ENCODE assay signal across 6 cellular contexts in the genomic region with DNA sequence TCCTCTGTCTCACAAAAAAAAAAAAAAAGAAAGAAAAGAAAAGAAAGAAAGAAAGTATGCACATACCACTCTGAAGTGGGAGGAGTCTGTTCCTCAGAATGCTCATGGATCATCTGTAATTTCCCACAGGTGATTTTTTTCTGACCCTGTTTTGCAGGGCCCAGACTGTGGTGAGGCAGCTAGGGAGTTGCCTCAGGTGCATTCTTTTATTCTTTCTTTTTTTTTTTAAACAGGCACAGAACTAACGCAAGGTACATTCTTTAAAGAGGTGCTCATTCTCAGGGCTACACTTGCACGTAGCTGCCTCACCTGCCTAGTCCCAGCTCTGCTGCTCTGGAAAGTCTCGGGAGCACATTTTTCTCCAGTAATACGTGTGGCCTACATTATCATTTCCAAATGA. TPM values are rescaled to one million over a fixed set of nuclear protein-coding genes. Genes with fewer than 3 reads are reported as not detected.
"Had no signal": no experiment of that assay in that cellular context is flagged by ENCODE, and none has a peak within 500 bp of the region (broad histone marks: within the 10 kb centered on the region; RNA-seq: fewer than 3 reads in every experiment).

No MANE protein-coding gene starts in this region.

RNA-seq across cellular contexts. Expression of a gene that starts 36.6 kb away (rescaled TPM):
- total RNA-seq: activated CD4-positive, alpha-beta memory T cell treated with anti-CD3 and anti-CD28 coated beads, Interleukin-2, amount 10 ng/mL, durations not matched to agents 7 days and 5 days; activated CD4-positive, alpha-beta T cell treated with anti-CD3 and anti-CD28 coated beads for 36 hours; activated CD8-positive, alpha-beta memory T cell treated with anti-CD3 and anti-CD28 coated beads for 36 hours; activated naive CD4-positive, alpha-beta T cell treated with anti-CD3 and anti-CD28 coated beads for 36 hours; activated T-helper 17 cell treated with anti-CD3 and anti-CD28 coated beads, Interleukin-2, amount 50 U/mL, for 72 hours; T-helper 2 cell treated with Interferon-gamma antibody and Interleukin-4, amounts not matched to agents 100 ng/mL and 5 ng/mL, for 36 hours had no signal

RNA-seq across cellular contexts. Expression of a gene that starts 47.0 kb away (rescaled TPM):
- total RNA-seq: T-helper 2 cell treated with Interferon-gamma antibody and Interleukin-4, amounts not matched to agents 100 ng/mL and 5 ng/mL, for 36 hours had no signal
